ENCODE assay signal across 1 cellular context in the genomic region with DNA sequence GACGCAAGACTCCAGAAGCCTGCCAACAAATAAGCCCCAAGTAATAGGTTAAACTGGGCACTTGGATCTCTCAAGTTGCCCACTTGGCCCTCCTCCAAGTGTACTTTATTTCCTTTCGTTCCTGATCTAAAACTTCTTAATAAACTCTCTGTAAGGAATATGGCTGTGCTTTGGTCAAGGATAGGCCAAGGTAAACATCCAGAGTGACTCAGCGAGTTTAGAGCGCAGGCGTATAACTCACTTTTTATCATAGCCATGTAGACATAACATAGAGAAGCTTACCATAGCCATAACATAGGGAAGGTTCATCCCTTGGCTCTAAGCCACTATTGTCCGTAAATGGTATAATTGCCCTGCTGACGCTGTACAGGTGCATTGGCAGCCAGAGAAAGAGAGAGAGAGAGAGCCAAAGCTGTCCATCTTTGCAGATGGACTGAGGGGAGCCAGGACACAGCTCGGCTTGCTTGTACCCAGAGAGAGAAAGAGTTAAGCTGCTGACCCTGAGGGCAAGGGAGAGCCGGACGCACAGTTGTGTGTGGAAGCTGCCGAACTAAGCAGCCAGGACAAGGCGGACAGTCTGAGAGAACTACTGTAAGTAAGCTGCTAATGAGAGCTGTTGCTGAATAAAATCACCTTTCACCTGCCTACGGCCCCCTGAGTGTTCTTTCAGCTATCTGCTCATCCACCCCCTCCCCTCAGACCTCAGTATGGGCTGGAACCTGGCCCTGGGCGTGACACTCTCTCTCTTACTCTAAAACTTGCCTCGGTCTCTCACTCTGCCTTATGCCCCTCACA.
TF ChIP-seq lines count a peak whose summit lies in the region.

No MANE protein-coding gene starts in this region.

TF ChIP-seq in GM23338, 12 proteins besides CTCF, POLR2A, EP300 and RAD21 (continued from another document):
- TF ChIP-seq, protein P1, sequence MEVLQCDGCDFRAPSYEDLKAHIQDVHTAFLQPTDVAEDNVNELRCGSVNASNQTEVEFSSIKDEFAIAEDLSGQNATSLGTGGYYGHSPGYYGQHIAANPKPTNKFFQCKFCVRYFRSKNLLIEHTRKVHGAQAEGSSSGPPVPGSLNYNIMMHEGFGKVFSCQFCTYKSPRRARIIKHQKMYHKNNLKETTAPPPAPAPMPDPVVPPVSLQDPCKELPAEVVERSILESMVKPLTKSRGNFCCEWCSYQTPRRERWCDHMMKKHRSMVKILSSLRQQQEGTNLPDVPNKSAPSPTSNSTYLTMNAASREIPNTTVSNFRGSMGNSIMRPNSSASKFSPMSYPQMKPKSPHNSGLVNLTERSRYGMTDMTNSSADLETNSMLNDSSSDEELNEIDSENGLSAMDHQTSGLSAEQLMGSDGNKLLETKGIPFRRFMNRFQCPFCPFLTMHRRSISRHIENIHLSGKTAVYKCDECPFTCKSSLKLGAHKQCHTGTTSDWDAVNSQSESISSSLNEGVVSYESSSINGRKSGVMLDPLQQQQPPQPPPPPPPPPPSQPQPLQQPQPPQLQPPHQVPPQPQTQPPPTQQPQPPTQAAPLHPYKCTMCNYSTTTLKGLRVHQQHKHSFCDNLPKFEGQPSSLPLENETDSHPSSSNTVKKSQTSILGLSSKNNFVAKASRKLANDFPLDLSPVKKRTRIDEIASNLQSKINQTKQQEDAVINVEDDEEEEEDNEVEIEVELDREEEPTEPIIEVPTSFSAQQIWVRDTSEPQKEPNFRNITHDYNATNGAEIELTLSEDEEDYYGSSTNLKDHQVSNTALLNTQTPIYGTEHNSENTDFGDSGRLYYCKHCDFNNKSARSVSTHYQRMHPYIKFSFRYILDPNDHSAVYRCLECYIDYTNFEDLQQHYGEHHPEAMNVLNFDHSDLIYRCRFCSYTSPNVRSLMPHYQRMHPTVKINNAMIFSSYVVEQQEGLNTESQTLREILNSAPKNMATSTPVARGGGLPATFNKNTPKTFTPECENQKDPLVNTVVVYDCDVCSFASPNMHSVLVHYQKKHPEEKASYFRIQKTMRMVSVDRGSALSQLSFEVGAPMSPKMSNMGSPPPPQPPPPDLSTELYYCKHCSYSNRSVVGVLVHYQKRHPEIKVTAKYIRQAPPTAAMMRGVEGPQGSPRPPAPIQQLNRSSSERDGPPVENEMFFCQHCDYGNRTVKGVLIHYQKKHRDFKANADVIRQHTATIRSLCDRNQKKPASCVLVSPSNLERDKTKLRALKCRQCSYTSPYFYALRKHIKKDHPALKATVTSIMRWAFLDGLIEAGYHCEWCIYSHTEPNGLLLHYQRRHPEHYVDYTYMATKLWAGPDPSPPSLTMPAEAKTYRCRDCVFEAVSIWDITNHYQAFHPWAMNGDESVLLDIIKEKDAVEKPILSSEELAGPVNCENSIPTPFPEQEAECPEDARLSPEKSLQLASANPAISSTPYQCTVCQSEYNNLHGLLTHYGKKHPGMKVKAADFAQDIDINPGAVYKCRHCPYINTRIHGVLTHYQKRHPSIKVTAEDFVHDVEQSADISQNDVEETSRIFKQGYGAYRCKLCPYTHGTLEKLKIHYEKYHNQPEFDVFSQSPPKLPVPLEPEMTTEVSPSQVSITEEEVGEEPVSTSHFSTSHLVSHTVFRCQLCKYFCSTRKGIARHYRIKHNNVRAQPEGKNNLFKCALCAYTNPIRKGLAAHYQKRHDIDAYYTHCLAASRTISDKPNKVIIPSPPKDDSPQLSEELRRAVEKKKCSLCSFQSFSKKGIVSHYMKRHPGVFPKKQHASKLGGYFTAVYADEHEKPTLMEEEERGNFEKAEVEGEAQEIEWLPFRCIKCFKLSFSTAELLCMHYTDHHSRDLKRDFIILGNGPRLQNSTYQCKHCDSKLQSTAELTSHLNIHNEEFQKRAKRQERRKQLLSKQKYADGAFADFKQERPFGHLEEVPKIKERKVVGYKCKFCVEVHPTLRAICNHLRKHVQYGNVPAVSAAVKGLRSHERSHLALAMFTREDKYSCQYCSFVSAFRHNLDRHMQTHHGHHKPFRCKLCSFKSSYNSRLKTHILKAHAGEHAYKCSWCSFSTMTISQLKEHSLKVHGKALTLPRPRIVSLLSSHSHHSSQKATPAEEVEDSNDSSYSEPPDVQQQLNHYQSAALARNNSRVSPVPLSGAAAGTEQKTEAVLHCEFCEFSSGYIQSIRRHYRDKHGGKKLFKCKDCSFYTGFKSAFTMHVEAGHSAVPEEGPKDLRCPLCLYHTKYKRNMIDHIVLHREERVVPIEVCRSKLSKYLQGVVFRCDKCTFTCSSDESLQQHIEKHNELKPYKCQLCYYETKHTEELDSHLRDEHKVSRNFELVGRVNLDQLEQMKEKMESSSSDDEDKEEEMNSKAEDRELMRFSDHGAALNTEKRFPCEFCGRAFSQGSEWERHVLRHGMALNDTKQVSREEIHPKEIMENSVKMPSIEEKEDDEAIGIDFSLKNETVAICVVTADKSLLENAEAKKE (CRISPR knock-in tag; IDR thresholded peaks at IDR 0.05): no peak
- no peak for TF ChIP-seq ZNF114 (CRISPR knock-in tag; IDR thresholded peaks at IDR 0.05)
- no peak for TF ChIP-seq EZH2phosphoT487 (IDR thresholded peaks at IDR 0.05; ENCODE audit: unreplicated experiment)
